ENCODE assay signal across 23 cellular contexts in the genomic region with DNA sequence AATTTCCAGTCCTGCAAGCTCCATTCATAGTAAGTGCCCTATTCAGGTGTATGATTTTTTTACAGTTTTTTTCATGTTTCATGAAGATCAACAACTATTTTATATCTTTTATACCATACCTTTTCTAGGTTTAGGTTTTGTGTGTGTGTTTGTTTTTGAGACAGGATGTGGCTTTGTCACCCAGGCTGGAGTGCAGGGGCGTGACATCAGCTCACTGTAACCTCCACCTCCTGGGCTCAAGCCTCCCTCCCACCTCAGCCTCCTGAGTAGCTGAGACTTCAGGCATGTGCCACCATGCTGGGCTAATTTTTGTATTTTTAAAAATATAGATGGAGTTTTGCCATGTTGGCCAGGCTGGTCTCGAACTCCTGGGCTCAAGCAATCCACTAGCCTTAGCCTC. TPM values are rescaled to one million over a fixed set of nuclear protein-coding genes. Genes with fewer than 3 reads are reported as not detected.
DNase-seq lines count a peak whose midpoint lies in the region; ATAC-seq and TF ChIP-seq lines count a peak whose summit lies in the region.
"Had no signal": no experiment of that assay in that cellular context is flagged by ENCODE, and none has a peak within 500 bp of the region (broad histone marks: within the 10 kb centered on the region; RNA-seq: fewer than 3 reads in every experiment).

No MANE protein-coding gene starts in this region.

- H3K9me3 Mint-ChIP-seq in activated naive CD8-positive, alpha-beta T cell treated with anti-CD3 and anti-CD28 coated beads for 36 hours: peaks cover 2% of the 10 kb centered on the region
- H3K9me3 Mint-ChIP-seq in activated naive CD8-positive, alpha-beta T cell treated with anti-CD3 and anti-CD28 coated beads, Interleukin-2, amount 50 U/mL, for 24 hours: no peaks in the 10 kb centered on the region
- no peaks in the 10 kb centered on the region for H3K9me3 Mint-ChIP-seq in activated CD8-positive, alpha-beta T cell treated with anti-CD3 and anti-CD28 coated beads for 36 hours
- H3K9me3 Mint-ChIP-seq: CD4-positive, alpha-beta T cell; IgD-negative memory B cell had no signal

- no peak for TF ChIP-seq CTCF in activated CD8-positive, alpha-beta T cell treated with anti-CD3 and anti-CD28 coated beads for 36 hours (IDR thresholded peaks at IDR 0.05)
- TF ChIP-seq CTCF in foreskin keratinocyte (conservative IDR thresholded peaks at IDR 0.05): no peak

- H3K4me1 Mint-ChIP-seq in activated naive CD8-positive, alpha-beta T cell treated with anti-CD3 and anti-CD28 coated beads for 36 hours: no peaks in the 10 kb centered on the region
- peaks cover 2% of the 10 kb centered on the region for H3K4me1 Mint-ChIP-seq in activated naive CD8-positive, alpha-beta T cell treated with anti-CD3 and anti-CD28 coated beads, Interleukin-2, amount 50 U/mL, for 24 hours
- H3K4me1 Mint-ChIP-seq in activated CD8-positive, alpha-beta T cell treated with anti-CD3 and anti-CD28 coated beads for 36 hours (ENCODE audit: low read depth): peaks cover 3% of the 10 kb centered on the region

- peak; percentile 2 for DNase-seq in NK-92 treated with Interleukin-12 subunit alpha and Interleukin-12 subunit beta, amount 100 ng/mL, for 24 hours (lab: John Stamatoyannopoulos, UW)
- DNase-seq in NK-92 (lab: John Stamatoyannopoulos, UW; ENCODE audit: unreplicated experiment) (no peak), foreskin keratinocyte (no peak), caudate nucleus (lab: John Stamatoyannopoulos, UW) (no peak), NCI-H1436 (lab: John Stamatoyannopoulos, UW) (no peak)
- peak; percentile 11 for DNase-seq in activated naive CD8-positive, alpha-beta T cell treated with anti-CD3 and anti-CD28 coated beads for 36 hours
- no peak for DNase-seq in activated naive CD8-positive, alpha-beta T cell treated with anti-CD3 and anti-CD28 coated beads, Interleukin-2, amount 50 U/mL, for 24 hours
- DNase-seq in activated CD8-positive, alpha-beta T cell treated with anti-CD3 and anti-CD28 coated beads for 36 hours: peak; percentile 48
- DNase-seq: ACHN; CD4-positive, alpha-beta T cell; COR-L47; DMS79; H7; Karpas-422; MV-4-11; NCI-H1694 treated with DMSO at 0.1 percent for 48 hours; NCI-H2081 treated with DMSO at 0.1 percent for 48 hours; NCI-H2171 treated with DMSO at 0.1 percent for 48 hours; NCI-H526 had no signal

- H3K4me1 ChIP-seq in foreskin keratinocyte: no peaks in the 10 kb centered on the region
- H3K4me1 ChIP-seq: BLaER1 had no signal

- CTCF ChIA-PET in activated CD8-positive, alpha-beta T cell treated with anti-CD3 and anti-CD28 coated beads for 36 hours (lab: Charles Lee): interaction anchor here (1.0 to 2.3 kb wide), 2 partner anchors 131 to 180 kb away, joined by 3 to 8 read pairs; no protein-coding TSS in a partner anchor

- H3K4me3 Mint-ChIP-seq in activated naive CD8-positive, alpha-beta T cell treated with anti-CD3 and anti-CD28 coated beads for 36 hours: no peak overlapping the region
- H3K4me3 Mint-ChIP-seq in activated naive CD8-positive, alpha-beta T cell treated with anti-CD3 and anti-CD28 coated beads, Interleukin-2, amount 50 U/mL, for 24 hours: no peak overlapping the region
- no peak overlapping the region for H3K4me3 Mint-ChIP-seq in activated CD8-positive, alpha-beta T cell treated with anti-CD3 and anti-CD28 coated beads for 36 hours
- H3K4me3 Mint-ChIP-seq: CD4-positive, alpha-beta T cell; IgD-negative memory B cell had no signal

- no peaks in the 10 kb centered on the region for H3K27me3 Mint-ChIP-seq in activated naive CD8-positive, alpha-beta T cell treated with anti-CD3 and anti-CD28 coated beads for 36 hours
- no peaks in the 10 kb centered on the region for H3K27me3 Mint-ChIP-seq in activated naive CD8-positive, alpha-beta T cell treated with anti-CD3 and anti-CD28 coated beads, Interleukin-2, amount 50 U/mL, for 24 hours
- no peaks in the 10 kb centered on the region for H3K27me3 Mint-ChIP-seq in activated CD8-positive, alpha-beta T cell treated with anti-CD3 and anti-CD28 coated beads for 36 hours
- H3K27me3 Mint-ChIP-seq: CD4-positive, alpha-beta T cell; IgD-negative memory B cell had no signal

- no peaks in the 10 kb centered on the region for H3K27me3 ChIP-seq in foreskin keratinocyte
- H3K27me3 ChIP-seq: BLaER1 had no signal

- no peak overlapping the region for H3K27ac ChIP-seq in foreskin keratinocyte
- no peak overlapping the region for H3K27ac ChIP-seq in caudate nucleus (ENCODE audit: low read depth, low read length)
- H3K27ac ChIP-seq: 22Rv1, BLaER1 had no signal

- ATAC-seq in activated naive CD8-positive, alpha-beta T cell treated with anti-CD3 and anti-CD28 coated beads, Interleukin-2, amount 50 U/mL, for 24 hours: no peak
- peak; percentile 70 for ATAC-seq in activated CD8-positive, alpha-beta T cell treated with anti-CD3 and anti-CD28 coated beads for 36 hours
- ATAC-seq in foreskin keratinocyte: no peak
- ATAC-seq: GM12878 had no signal

- H3K27ac Mint-ChIP-seq in activated naive CD8-positive, alpha-beta T cell treated with anti-CD3 and anti-CD28 coated beads for 36 hours: no peak overlapping the region
- no peak overlapping the region for H3K27ac Mint-ChIP-seq in activated naive CD8-positive, alpha-beta T cell treated with anti-CD3 and anti-CD28 coated beads, Interleukin-2, amount 50 U/mL, for 24 hours
- no peak overlapping the region for H3K27ac Mint-ChIP-seq in activated CD8-positive, alpha-beta T cell treated with anti-CD3 and anti-CD28 coated beads for 36 hours
- H3K27ac Mint-ChIP-seq: CD4-positive, alpha-beta T cell; IgD-negative memory B cell had no signal

- intact Hi-C loops in activated CD8-positive, alpha-beta T cell treated with anti-CD3 and anti-CD28 coated beads for 36 hours (cut with micrococcal nuclease): no loop called here

- H3K36me3 Mint-ChIP-seq in activated naive CD8-positive, alpha-beta T cell treated with anti-CD3 and anti-CD28 coated beads for 36 hours: peaks cover 19% of the 10 kb centered on the region
- H3K36me3 Mint-ChIP-seq in activated naive CD8-positive, alpha-beta T cell treated with anti-CD3 and anti-CD28 coated beads, Interleukin-2, amount 50 U/mL, for 24 hours (ENCODE audit: low read depth): peaks cover 23% of the 10 kb centered on the region
- H3K36me3 Mint-ChIP-seq in activated CD8-positive, alpha-beta T cell treated with anti-CD3 and anti-CD28 coated beads for 36 hours (ENCODE audit: low read depth): peaks cover 12% of the 10 kb centered on the region

- POLR2A ChIA-PET in activated CD8-positive, alpha-beta T cell treated with anti-CD3 and anti-CD28 coated beads for 36 hours (lab: Charles Lee): interaction anchor here (0.8 kb wide), 1 partner anchor 56 kb away, joined by 3 read pairs; no protein-coding TSS in a partner anchor

RNA-seq across cellular contexts. Expression of gene ARMH3, which starts 35.0 kb away (rescaled TPM):
- total RNA-seq in activated naive CD8-positive, alpha-beta T cell treated with anti-CD3 and anti-CD28 coated beads for 36 hours: 10 to 100 TPM; 21.5 to 21.9 TPM
- 10 to 100 TPM; 16.2 to 18.4 TPM for total RNA-seq in activated CD8-positive, alpha-beta T cell treated with anti-CD3 and anti-CD28 coated beads for 36 hours
- 13.5 and 14.2 TPM in 2 replicates for total RNA-seq in foreskin keratinocyte
- 14.6 and 15.1 TPM in 2 replicates for polyA plus RNA-seq in foreskin keratinocyte

RNA-seq across cellular contexts. Expression of gene HPS6, which starts 44.2 kb away (rescaled TPM):
- total RNA-seq in activated naive CD8-positive, alpha-beta T cell treated with anti-CD3 and anti-CD28 coated beads for 36 hours: 10 to 100 TPM; 21.2 to 21.3 TPM
- 10 to 100 TPM; 18.0 to 18.1 TPM for total RNA-seq in activated CD8-positive, alpha-beta T cell treated with anti-CD3 and anti-CD28 coated beads for 36 hours
- 33.9 and 36.1 TPM in 2 replicates for total RNA-seq in foreskin keratinocyte
- polyA plus RNA-seq in foreskin keratinocyte: 28.7 and 29.4 TPM in 2 replicates

Comparison
In these comparisons a context has a peak if more than half of its experiments do, and no peak if none do; other contexts are left out.
1. DNase-seq: peak in NK-92 treated with Interleukin-12 subunit alpha and Interleukin-12 subunit beta, amount 100 ng/mL, for 24 hours (single experiment), activated naive CD8-positive, alpha-beta T cell treated with anti-CD3 and anti-CD28 coated beads for 36 hours (single experiment) and activated CD8-positive, alpha-beta T cell treated with anti-CD3 and anti-CD28 coated beads for 36 hours (single experiment); none in NK-92 (single experiment), activated naive CD8-positive, alpha-beta T cell treated with anti-CD3 and anti-CD28 coated beads, Interleukin-2, amount 50 U/mL, for 24 hours (single experiment), foreskin keratinocyte (0 of 2), caudate nucleus (0 of 61) and NCI-H1436 (single experiment).